13 cellular contexts compared by ENCODE assay signal in the genomic region with DNA sequence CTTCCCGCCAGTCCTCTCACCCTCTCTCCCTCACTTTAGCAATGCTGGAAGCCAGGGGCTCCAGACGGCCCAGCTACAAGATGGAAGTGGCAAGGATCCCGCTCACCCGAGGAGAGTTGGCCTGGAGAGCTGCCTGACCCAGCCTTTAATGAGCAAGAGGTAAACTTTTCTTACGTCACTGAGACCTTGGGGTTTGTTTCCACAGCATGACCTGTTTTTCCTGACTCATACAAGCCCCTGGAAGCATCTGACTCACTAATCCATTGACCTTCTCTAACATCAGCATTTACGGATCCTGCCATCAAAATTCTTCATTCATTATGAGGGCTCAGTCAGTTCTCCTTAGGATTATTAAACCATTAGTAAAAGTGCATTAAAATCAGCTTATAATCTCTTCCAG.
DNase-seq lines count a peak whose midpoint lies in the region; ATAC-seq and TF ChIP-seq lines count a peak whose summit lies in the region.
"Had no signal": no experiment of that assay in that cellular context is flagged by ENCODE, and none has a peak within 500 bp of the region (broad histone marks: within the 10 kb centered on the region; RNA-seq: fewer than 3 reads in every experiment).

No MANE protein-coding gene starts in this region.

- no TSS peak for BruUV-seq in Calu3 (replicated peaks; lab: Mats Ljungman, UMichigan)

- WGBS in mesodermal cell (ENCODE audit: insufficient coverage in 2 of 2), 2 experiments = 70 to 74% methylated on average over 4 to 5 of the region's 6 CpGs

- H3K27ac Mint-ChIP-seq in Calu3 (ENCODE audit: unreplicated experiment) (peak overlapping the region; percentile 67), chondrocyte (ENCODE audit: unreplicated experiment) (peak overlapping the region; percentile 81)
- H3K27ac Mint-ChIP-seq: T-helper 2 cell treated with Interferon-gamma antibody and Interleukin-4, amounts not matched to agents 5 μg/mL and 100 μg/mL, for 36 hours had no signal

- H3K9me3 ChIP-seq in mesodermal cell (ENCODE audit: control insufficient read depth, low read length) = no peaks in the 10 kb centered on the region
- H3K9me3 ChIP-seq: stomach had no signal

- H3K4me1 Mint-ChIP-seq in Calu3 (ENCODE audit: low read depth, unreplicated experiment) = peaks cover 17% of the 10 kb centered on the region
- peaks cover 68% of the 10 kb centered on the region for H3K4me1 Mint-ChIP-seq in chondrocyte (ENCODE audit: low read depth)

- CTCF ChIA-PET in Calu3 (lab: Charles Lee) = no interaction called here

- H3K27me3 Mint-ChIP-seq in Calu3 (ENCODE audit: unreplicated experiment) (no peaks in the 10 kb centered on the region), chondrocyte (ENCODE audit: low read depth) (no peaks in the 10 kb centered on the region)

- no peak overlapping the region for H3K4me3 ChIP-seq in mesodermal cell (ENCODE audit: extremely low read depth, insufficient read depth, low read length, poor library complexity, severe bottlenecking)
- H3K4me3 ChIP-seq: stomach had no signal

- H3K36me3 Mint-ChIP-seq in Calu3 (ENCODE audit: insufficient read depth, unreplicated experiment) (peaks cover 14% of the 10 kb centered on the region), chondrocyte (ENCODE audit: low read depth) (no peaks in the 10 kb centered on the region)

- H3K4me3 Mint-ChIP-seq in Calu3 (ENCODE audit: low read depth, unreplicated experiment) = no peak overlapping the region
- no peak overlapping the region for H3K4me3 Mint-ChIP-seq in chondrocyte (ENCODE audit: unreplicated experiment)
- H3K4me3 Mint-ChIP-seq: T-helper 2 cell treated with Interferon-gamma antibody and Interleukin-4, amounts not matched to agents 5 μg/mL and 100 μg/mL, for 36 hours had no signal

- H3K9me3 Mint-ChIP-seq in Calu3 (ENCODE audit: low read depth, unreplicated experiment) (no peaks in the 10 kb centered on the region), chondrocyte (ENCODE audit: low read depth) (no peaks in the 10 kb centered on the region)
- H3K9me3 Mint-ChIP-seq: T-helper 2 cell treated with Interferon-gamma antibody and Interleukin-4, amounts not matched to agents 5 μg/mL and 100 μg/mL, for 36 hours had no signal

- ATAC-seq in HG03039 (IDR thresholded peaks at IDR 0.05; ENCODE audit: unreplicated experiment) (no peak), GM18868 (IDR thresholded peaks at IDR 0.05; ENCODE audit: unreplicated experiment) (no peak)

- TF ChIP-seq CTCF in Calu3 (IDR thresholded peaks at IDR 0.05; ENCODE audit: unreplicated experiment) (no peak), chondrocyte (IDR thresholded peaks at IDR 0.05) (no peak)

- peak; percentile 45 for DNase-seq in Calu3
- peak; percentile 86 for DNase-seq in NCI-H446 treated with DMSO at 0.1 percent for 48 hours (lab: John Stamatoyannopoulos, UW)
- no peak for DNase-seq in chondrocyte (ENCODE audit: low spot score)
- no peak for DNase-seq in NCI-H2227 treated with DMSO at 0.1 percent for 48 hours (lab: John Stamatoyannopoulos, UW)
- DNase-seq in stimulated activated CD4-positive, alpha-beta T cell treated with anti-CD3 and anti-CD28 coated beads, Interleukin-12 subunit alpha, Interleukin-12 subunit beta, amount 100 ng/mL, for 4 hours = no peak
- DNase-seq: activated gamma-delta T cell treated with Interleukin-2 at 50 U/mL for 16 hours, DMS 273 treated with DMSO at 0.1 percent for 48 hours, NCI-H1694 treated with DMSO at 0.1 percent for 48 hours, stomach had no signal

- H3K27ac ChIP-seq in mesodermal cell (ENCODE audit: low read depth, low read length, severe bottlenecking) = peak overlapping the region; percentile 58

- intact Hi-C loops in Calu3 (cut with micrococcal nuclease; ENCODE audit: unreplicated experiment) = loop anchor here (5.0 to 10.0 kb wide), 2 partner anchors 176 to 1033 kb away; no protein-coding TSS in a partner anchor

- H3K4me1 ChIP-seq in mesodermal cell (ENCODE audit: control insufficient read depth, insufficient read depth, low read length, poor library complexity, severe bottlenecking) = peaks cover 35% of the 10 kb centered on the region

- no peaks in the 10 kb centered on the region for H3K36me3 ChIP-seq in mesodermal cell (ENCODE audit: control insufficient read depth, insufficient read depth, low read length)
- H3K36me3 ChIP-seq: stomach had no signal

Comparison
In these comparisons a context has a peak if more than half of its experiments do, and no peak if none do; other contexts are left out.
1. DNase-seq: peak in Calu3 (single experiment) and NCI-H446 treated with DMSO at 0.1 percent for 48 hours (single experiment); none in chondrocyte (single experiment), NCI-H2227 treated with DMSO at 0.1 percent for 48 hours (single experiment) and stimulated activated CD4-positive, alpha-beta T cell treated with anti-CD3 and anti-CD28 coated beads, Interleukin-12 subunit alpha, Interleukin-12 subunit beta, amount 100 ng/mL, for 4 hours (single experiment).